Comparison of ENCODE assay signal across 22 cellular contexts in the genomic region with DNA sequence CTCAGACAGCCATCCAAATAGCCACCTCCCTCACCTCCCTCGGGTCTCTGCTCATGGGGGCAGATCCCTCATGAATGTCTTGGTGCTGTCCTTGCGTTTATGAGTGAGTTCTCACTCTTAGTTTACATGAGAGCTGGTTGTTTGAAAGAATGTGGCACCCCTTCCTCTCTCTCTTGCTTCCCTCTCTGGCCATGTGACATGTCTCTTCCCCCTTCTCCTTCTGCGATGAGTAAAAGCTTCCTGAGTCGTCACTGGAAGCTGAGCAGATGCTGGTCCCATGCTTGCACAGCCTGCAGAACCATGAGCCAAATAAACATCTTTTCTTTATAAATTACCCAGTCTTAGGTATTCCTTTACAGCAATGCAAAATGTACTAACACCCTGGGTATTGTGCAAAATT.
DNase-seq lines count a peak whose midpoint lies in the region; ATAC-seq, FAIRE-seq and TF ChIP-seq lines count a peak whose summit lies in the region.
"Had no signal": no experiment of that assay in that cellular context is flagged by ENCODE, and none has a peak within 500 bp of the region (broad histone marks: within the 10 kb centered on the region; RNA-seq: fewer than 3 reads in every experiment).

No MANE protein-coding gene starts in this region.

- no peak overlapping the region for H2AFZ ChIP-seq in OCI-LY3 (ENCODE audit: low read depth, low read length)
- 0 out of 2 replicates have a peak overlapping the region, but pooled peaks have one; percentile 20 for H2AFZ ChIP-seq in H1 (ENCODE audit: low read length)
- peak overlapping the region; percentile 31 for H2AFZ ChIP-seq in neural progenitor cell (replicated peaks)

- H3K23ac ChIP-seq in H1 (ENCODE audit: insufficient read length), result no peak overlapping the region

- TF ChIP-seq CTCF in OCI-LY3 (IDR thresholded peaks at IDR 0.05; ENCODE audit: low read depth, low read length), result no peak
- TF ChIP-seq CTCF in H1 (IDR thresholded peaks at IDR 0.05; ENCODE audit: control extremely low read depth in 1 of 3, insufficient read depth in 1 of 3, low read depth in 1 of 3, low read length in 3 of 3), result no peak
- no peak for TF ChIP-seq CTCF in neural progenitor cell (IDR thresholded peaks at IDR 0.05)

- no peak overlapping the region for H2BK20ac ChIP-seq in H1 (ENCODE audit: low read length)

- no peak overlapping the region for H3K18ac ChIP-seq in H1 (ENCODE audit: extremely low read depth, low read length)

- POLR2A ChIA-PET in activated CD4-positive, alpha-beta T cell treated with anti-CD3 and anti-CD28 coated beads for 36 hours (lab: Charles Lee), result no interaction called here
- POLR2A ChIA-PET in H1 (lab: Charles Lee; ENCODE audit: partially characterized antibody), result interaction anchor here (0.6 to 0.9 kb wide), 2 partner anchors 9 to 274 kb away, joined by 3 to 4 read pairs; no protein-coding TSS in a partner anchor

- no peaks in the 10 kb centered on the region for H3K23me2 ChIP-seq in H1 (ENCODE audit: low read depth, low read length)

- no peak overlapping the region for H4K91ac ChIP-seq in H1 (replicated peaks; ENCODE audit: insufficient read length, low read length)

- H4K20me1 ChIP-seq in OCI-LY3 (ENCODE audit: insufficient read depth, low read length), result no peaks in the 10 kb centered on the region
- no peaks in the 10 kb centered on the region for H4K20me1 ChIP-seq in H1 (replicated peaks in 1 of 2; ENCODE audit: control insufficient read depth in 1 of 2, insufficient read depth in 2 of 2, low read length in 2 of 2)
- no peaks in the 10 kb centered on the region for H4K20me1 ChIP-seq in neural progenitor cell (ENCODE audit: low read depth)
- H4K20me1 ChIP-seq: BLaER1 treated with 17β-estradiol and CSF1 and Interleukin-3, amounts not matched to agents 10 nM and 100 nM had no signal

- H3K27me3 Mint-ChIP-seq in activated CD4-positive, alpha-beta T cell treated with anti-CD3 and anti-CD28 coated beads for 36 hours, result peaks cover 8% of the 10 kb centered on the region
- no peaks in the 10 kb centered on the region for H3K27me3 Mint-ChIP-seq in neural progenitor cell (ENCODE audit: insufficient read depth, low read depth)

- no peak for DNase-seq in activated CD4-positive, alpha-beta T cell treated with anti-CD3 and anti-CD28 coated beads for 36 hours
- no peak for DNase-seq in activated CD4-positive, alpha-beta T cell treated with anti-CD3 and anti-CD28 coated beads for 1 hour
- DNase-seq in H1 (ENCODE audit: low read depth in 1 of 2, low spot score in 2 of 2) (no peak), neural progenitor cell (ENCODE audit: low spot score) (no peak), COLO829 (ENCODE audit: low spot score) (no peak), dedifferentiated amniotic fluid mesenchymal stem cell (ENCODE audit: extremely low spot score) (no peak), ureter (ENCODE audit: low spot score) (no peak)
- DNase-seq: 8988T; CD8-positive, alpha-beta T cell; DMS53; GDM1; IMR-90; NCI-H1417; NCI-H1694 treated with DMSO at 0.1 percent for 48 hours; NCI-H2081 treated with DMSO at 0.1 percent for 48 hours; NCI-H2171 treated with DMSO at 0.1 percent for 48 hours; NCI-H524 treated with DMSO at 0.1 percent for 48 hours; NCI-H82 had no signal

- H3K4me2 ChIP-seq in OCI-LY3 (ENCODE audit: low read length), result peak overlapping the region; percentile 64
- no peak overlapping the region for H3K4me2 ChIP-seq in H1 (ENCODE audit: insufficient read depth in 1 of 2, low read depth in 2 of 2, low read length in 2 of 2)
- no peak overlapping the region for H3K4me2 ChIP-seq in neural progenitor cell

- no peak overlapping the region for H3K27ac Mint-ChIP-seq in activated CD4-positive, alpha-beta T cell treated with anti-CD3 and anti-CD28 coated beads for 36 hours
- no peak overlapping the region for H3K27ac Mint-ChIP-seq in neural progenitor cell

- H3K9ac ChIP-seq in OCI-LY3 (ENCODE audit: low read length), result no peak overlapping the region
- H3K9ac ChIP-seq in H1 (replicated peaks in 1 of 4; ENCODE audit: extremely low read depth in 1 of 4, low read depth in 3 of 4, low read length in 3 of 4), result no peak overlapping the region
- no peak overlapping the region for H3K9ac ChIP-seq in neural progenitor cell
- H3K9ac ChIP-seq: BLaER1 treated with 17β-estradiol and CSF1 and Interleukin-3, amounts not matched to agents 10 nM and 100 nM had no signal

- H3K4me3 Mint-ChIP-seq in activated CD4-positive, alpha-beta T cell treated with anti-CD3 and anti-CD28 coated beads for 36 hours, result no peak overlapping the region
- no peak overlapping the region for H3K4me3 Mint-ChIP-seq in neural progenitor cell
- H3K4me3 Mint-ChIP-seq: CD8-positive, alpha-beta T cell had no signal

- H2BK12ac ChIP-seq in H1 (ENCODE audit: low read depth, low read length), result no peak overlapping the region

- no peaks in the 10 kb centered on the region for H3K36me3 Mint-ChIP-seq in activated CD4-positive, alpha-beta T cell treated with anti-CD3 and anti-CD28 coated beads for 36 hours (ENCODE audit: low read depth)
- no peaks in the 10 kb centered on the region for H3K36me3 Mint-ChIP-seq in neural progenitor cell
- H3K36me3 Mint-ChIP-seq: CD8-positive, alpha-beta T cell had no signal

- H3K27me3 ChIP-seq in OCI-LY3 (ENCODE audit: low read depth, low read length) (peaks cover 60% of the 10 kb centered on the region), H1 (replicated peaks in 1 of 4; ENCODE audit: control insufficient read depth in 3 of 4, extremely low read depth in 1 of 4, insufficient read depth in 3 of 4, low read length in 3 of 4) (no peaks in the 10 kb centered on the region), neural progenitor cell (no peaks in the 10 kb centered on the region)
- H3K27me3 ChIP-seq: BLaER1 treated with 17β-estradiol and CSF1 and Interleukin-3, amounts not matched to agents 10 nM and 100 nM had no signal

- peaks cover 16% of the 10 kb centered on the region for H3K4me1 ChIP-seq in OCI-LY3 (ENCODE audit: low read length)
- H3K4me1 ChIP-seq in H1 (replicated peaks in 1 of 4; ENCODE audit: control insufficient read depth in 3 of 4, insufficient read depth in 4 of 4, low read length in 3 of 4), result no peaks in the 10 kb centered on the region
- no peaks in the 10 kb centered on the region for H3K4me1 ChIP-seq in neural progenitor cell

- no peak overlapping the region for H2BK120ac ChIP-seq in H1 (replicated peaks; ENCODE audit: low read depth, low read length)

- no peak for FAIRE-seq in H1 (lab: Jason Lieb, UNC)
- FAIRE-seq: GM19239 had no signal

- intact Hi-C loops in activated CD4-positive, alpha-beta T cell treated with anti-CD3 and anti-CD28 coated beads for 36 hours (cut with DNase I, micrococcal nuclease), result no loop called here

- H3K27ac ChIP-seq in OCI-LY3 (ENCODE audit: low read length), result no peak overlapping the region
- H3K27ac ChIP-seq in H1 (ENCODE audit: low read depth, low read length), result no peak overlapping the region
- no peak overlapping the region for H3K27ac ChIP-seq in neural progenitor cell
- H3K27ac ChIP-seq: BLaER1 treated with 17β-estradiol and CSF1 and Interleukin-3, amounts not matched to agents 10 nM and 100 nM had no signal

- H3K9me3 ChIP-seq in OCI-LY3 (ENCODE audit: insufficient read depth, low read length) (no peaks in the 10 kb centered on the region; the same call in 1 of the 2 replicates), H1 (ENCODE audit: insufficient read depth in 2 of 2, low read depth in 1 of 2, low read length in 1 of 2) (peaks cover 0 to 6% of the 10 kb centered on the region in 2 experiments; a peak in 2 of 4 replicates), neural progenitor cell (ENCODE audit: low read depth) (no peaks in the 10 kb centered on the region)

- no peak overlapping the region for H3K14ac ChIP-seq in H1 (ENCODE audit: insufficient read length)

- no peak overlapping the region for H3K4ac ChIP-seq in H1 (replicated peaks; ENCODE audit: insufficient read length, low read depth, low read length)

- no peak for TF ChIP-seq RAD21 in H1 (IDR thresholded peaks at IDR 0.05 in 1 of 2, conservative IDR thresholded peaks at IDR 0.05 in 1 of 2; ENCODE audit: low read depth in 2 of 2, low read length in 2 of 2)

- no peak overlapping the region for H2BK5ac ChIP-seq in H1 (ENCODE audit: low read depth, low read length)

- H3K79me2 ChIP-seq in OCI-LY3 (ENCODE audit: low read length), result no peaks in the 10 kb centered on the region
- H3K79me2 ChIP-seq in H1 (ENCODE audit: control insufficient read depth in 1 of 2, insufficient read depth in 2 of 2, low read length in 2 of 2), result no peaks in the 10 kb centered on the region
- no peaks in the 10 kb centered on the region for H3K79me2 ChIP-seq in neural progenitor cell (ENCODE audit: low read depth)

- no peak overlapping the region for H4K5ac ChIP-seq in H1 (ENCODE audit: insufficient read length, low read depth, low read length)

- H3K4me3 ChIP-seq in OCI-LY3 (ENCODE audit: low read length), result no peak overlapping the region
- no peak overlapping the region for H3K4me3 ChIP-seq in H1 (ENCODE audit: extremely low read depth in 1 of 4, insufficient read depth in 2 of 4, low read depth in 3 of 4, low read length in 4 of 4)
- H3K4me3 ChIP-seq in neural progenitor cell, result no peak overlapping the region
- H3K4me3 ChIP-seq: BLaER1 treated with 17β-estradiol and CSF1 and Interleukin-3, amounts not matched to agents 10 nM and 100 nM had no signal

- H3K79me1 ChIP-seq in H1 (ENCODE audit: low read depth, low read length), result no peaks in the 10 kb centered on the region

- H4K8ac ChIP-seq in H1 (ENCODE audit: extremely low read depth, insufficient read depth, low read length), result no peak overlapping the region

- no peak for TF ChIP-seq EP300 in H1 (IDR thresholded peaks at IDR 0.05; ENCODE audit: borderline replicate concordance in 1 of 2, low read depth in 2 of 2, low read length in 2 of 2)

- H3K4me1 Mint-ChIP-seq in activated CD4-positive, alpha-beta T cell treated with anti-CD3 and anti-CD28 coated beads for 36 hours, result peaks cover 18% of the 10 kb centered on the region
- no peaks in the 10 kb centered on the region for H3K4me1 Mint-ChIP-seq in neural progenitor cell

- peak; percentile 39 for ATAC-seq in activated CD4-positive, alpha-beta T cell treated with anti-CD3 and anti-CD28 coated beads for 36 hours
- ATAC-seq: Right ventricle myocardium inferior had no signal

- no peak overlapping the region for H2BK15ac ChIP-seq in H1 (ENCODE audit: low read length)

- 100% methylated on average over 2 of the region's 4 CpGs; no CpG with 5 or more reads in 1 of the 2 experiments for WGBS in H1 (ENCODE audit: extremely low coverage in 1 of 2, insufficient coverage in 1 of 2, insufficient read length in 1 of 2, insufficient replicate concordance in 2 of 2, low coverage in 1 of 2, low lambda C conversion rate in 2 of 2, missing lambda C conversion rate in 1 of 2), 2 experiments

- H3F3A ChIP-seq in neural progenitor cell (ENCODE audit: low read depth), result no peaks in the 10 kb centered on the region

- H3K36me3 ChIP-seq in OCI-LY3 (replicated peaks; ENCODE audit: low read depth, low read length), result no peaks in the 10 kb centered on the region
- H3K36me3 ChIP-seq in H1 (ENCODE audit: control insufficient read depth in 2 of 4, insufficient read depth in 4 of 4, low read length in 3 of 4), result no peaks in the 10 kb centered on the region
- H3K36me3 ChIP-seq in neural progenitor cell, result no peaks in the 10 kb centered on the region
- H3K36me3 ChIP-seq: BLaER1 treated with 17β-estradiol and CSF1 and Interleukin-3, amounts not matched to agents 10 nM and 100 nM had no signal

- H2AK5ac ChIP-seq in H1 (ENCODE audit: low read depth, low read length), result no peak overlapping the region

- H3K9me3 Mint-ChIP-seq in activated CD4-positive, alpha-beta T cell treated with anti-CD3 and anti-CD28 coated beads for 36 hours (ENCODE audit: low read depth), result peaks cover 4% of the 10 kb centered on the region
- H3K9me3 Mint-ChIP-seq in neural progenitor cell, result peaks cover 38% of the 10 kb centered on the region

- TF ChIP-seq POLR2A in H1 (IDR thresholded peaks at IDR 0.05; ENCODE audit: control extremely low read depth in 1 of 2, low read depth in 2 of 2, low read length in 2 of 2), result no peak

- no peak overlapping the region for H3K56ac ChIP-seq in H1 (replicated peaks; ENCODE audit: insufficient read length, low read depth, low read length)

- CTCF ChIA-PET in activated CD4-positive, alpha-beta T cell treated with anti-CD3 and anti-CD28 coated beads for 36 hours (lab: Charles Lee), result interaction anchor here (0.7 kb wide), 1 partner anchor 28 kb away, joined by 3 read pairs; no protein-coding TSS in a partner anchor
- CTCF ChIA-PET in H1 (lab: Charles Lee; ENCODE audit: partially characterized antibody), result interaction anchor here (0.6 to 0.9 kb wide), 3 partner anchors 10 to 37 kb away, joined by 3 read pairs; no protein-coding TSS in a partner anchor
